1 cellular context compared by ENCODE assay signal in the genomic region with DNA sequence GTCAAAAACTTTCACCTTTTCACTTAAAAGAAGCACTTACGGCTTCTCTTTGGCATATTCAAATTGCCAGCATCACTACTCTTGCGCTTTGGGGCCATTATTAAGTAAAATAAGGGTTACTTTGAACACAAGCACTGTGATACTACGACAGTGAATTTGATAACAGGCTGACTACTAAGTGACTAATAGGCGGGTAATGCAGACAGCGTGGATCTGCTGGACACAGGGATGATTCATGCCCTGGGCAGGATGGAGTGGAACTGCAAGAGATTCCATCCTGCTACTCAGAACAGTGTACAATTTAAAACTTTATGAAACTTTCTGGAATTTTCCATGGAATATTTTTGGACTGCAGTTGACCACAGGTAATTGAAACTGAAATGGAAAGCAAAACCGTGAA.
TF ChIP-seq lines count a peak whose summit lies in the region.

No MANE protein-coding gene starts in this region.

TF ChIP-seq in A549, 52 proteins besides CTCF, POLR2A, EP300 and RAD21 (continued from another document):
- TF ChIP-seq, protein P1, sequence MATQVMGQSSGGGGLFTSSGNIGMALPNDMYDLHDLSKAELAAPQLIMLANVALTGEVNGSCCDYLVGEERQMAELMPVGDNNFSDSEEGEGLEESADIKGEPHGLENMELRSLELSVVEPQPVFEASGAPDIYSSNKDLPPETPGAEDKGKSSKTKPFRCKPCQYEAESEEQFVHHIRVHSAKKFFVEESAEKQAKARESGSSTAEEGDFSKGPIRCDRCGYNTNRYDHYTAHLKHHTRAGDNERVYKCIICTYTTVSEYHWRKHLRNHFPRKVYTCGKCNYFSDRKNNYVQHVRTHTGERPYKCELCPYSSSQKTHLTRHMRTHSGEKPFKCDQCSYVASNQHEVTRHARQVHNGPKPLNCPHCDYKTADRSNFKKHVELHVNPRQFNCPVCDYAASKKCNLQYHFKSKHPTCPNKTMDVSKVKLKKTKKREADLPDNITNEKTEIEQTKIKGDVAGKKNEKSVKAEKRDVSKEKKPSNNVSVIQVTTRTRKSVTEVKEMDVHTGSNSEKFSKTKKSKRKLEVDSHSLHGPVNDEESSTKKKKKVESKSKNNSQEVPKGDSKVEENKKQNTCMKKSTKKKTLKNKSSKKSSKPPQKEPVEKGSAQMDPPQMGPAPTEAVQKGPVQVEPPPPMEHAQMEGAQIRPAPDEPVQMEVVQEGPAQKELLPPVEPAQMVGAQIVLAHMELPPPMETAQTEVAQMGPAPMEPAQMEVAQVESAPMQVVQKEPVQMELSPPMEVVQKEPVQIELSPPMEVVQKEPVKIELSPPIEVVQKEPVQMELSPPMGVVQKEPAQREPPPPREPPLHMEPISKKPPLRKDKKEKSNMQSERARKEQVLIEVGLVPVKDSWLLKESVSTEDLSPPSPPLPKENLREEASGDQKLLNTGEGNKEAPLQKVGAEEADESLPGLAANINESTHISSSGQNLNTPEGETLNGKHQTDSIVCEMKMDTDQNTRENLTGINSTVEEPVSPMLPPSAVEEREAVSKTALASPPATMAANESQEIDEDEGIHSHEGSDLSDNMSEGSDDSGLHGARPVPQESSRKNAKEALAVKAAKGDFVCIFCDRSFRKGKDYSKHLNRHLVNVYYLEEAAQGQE (IDR thresholded peaks at IDR 0.05), result no peak
- no peak for TF ChIP-seq CHD4 (IDR thresholded peaks at IDR 0.05; ENCODE audit: borderline replicate concordance)
- peak; percentile 92 for TF ChIP-seq GATA3 (IDR thresholded peaks at IDR 0.05; ENCODE audit: borderline replicate concordance)
- TF ChIP-seq TFCP2L1 (CRISPR knock-in tag; IDR thresholded peaks at IDR 0.05), result no peak
- TF ChIP-seq CEBPB (IDR thresholded peaks at IDR 0.05), result peak in 1 of 2 experiments; percentile 70; a peak in 2 of 4 replicates
- 0 out of 3 replicates have a peak, but pooled peaks have one; percentile 15 for TF ChIP-seq SMC3 (IDR thresholded peaks at IDR 0.05)
- no peak for TF ChIP-seq NPAS2 (CRISPR knock-in tag; IDR thresholded peaks at IDR 0.05; ENCODE audit: borderline replicate concordance)
- TF ChIP-seq, protein P2, sequence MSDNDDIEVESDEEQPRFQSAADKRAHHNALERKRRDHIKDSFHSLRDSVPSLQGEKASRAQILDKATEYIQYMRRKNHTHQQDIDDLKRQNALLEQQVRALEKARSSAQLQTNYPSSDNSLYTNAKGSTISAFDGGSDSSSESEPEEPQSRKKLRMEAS (IDR thresholded peaks at IDR 0.05), result peak; percentile 82
- TF ChIP-seq JUNB (IDR thresholded peaks at IDR 0.05), result peak; percentile 98
- no peak for TF ChIP-seq HDAC2 (IDR thresholded peaks at IDR 0.05)
